ENCODE assay signal across 16 cellular contexts in genomic region chr2:59935005-59935404, GRCh38.
"Had no signal": no experiment of that assay in that cellular context is flagged by ENCODE, and none has a peak within 500 bp of the region (broad histone marks: within the 10 kb centered on the region; RNA-seq: fewer than 3 reads in every experiment).

No MANE protein-coding gene starts in this region.

- H3K27me3 ChIP-seq: thyroid gland had no signal

- DNase-seq: activated naive CD4-positive, alpha-beta T cell treated with Interleukin-2 at 50 U/mL for 16 hours; aorta; cerebellar nuclear complex; effector CD8-positive, alpha-beta T cell; left ventricle myocardium inferior; nucleus accumbens; posterior cingulate gyrus; retina; stimulated activated CD4-positive, alpha-beta T cell treated with anti-CD3 and anti-CD28 coated beads, Interleukin-2, amount 100 ng/mL, for 48 hours; thyroid gland had no signal

- H3K4me3 ChIP-seq: left ventricle myocardium inferior, thyroid gland had no signal

- H3K36me3 Mint-ChIP-seq: natural killer cell treated with Interleukin-12 subunit alpha and Interleukin-12 subunit beta and Interleukin-15 and Interleukin-18, amount 100 ng/mL, for 72 hours had no signal

- ATAC-seq: activated CD4-positive, CD25-positive, alpha-beta regulatory T cell treated with anti-CD3 and anti-CD28 coated beads, Interleukin-2, amount 50 U/mL, for 24 hours; activated T-helper 17 cell treated with anti-CD3 and anti-CD28 coated beads, Interleukin-2, amount 50 U/mL, for 72 hours; natural killer cell treated with Interleukin-12 subunit alpha and Interleukin-12 subunit beta and Interleukin-15 and Interleukin-18, amount 100 ng/mL, for 72 hours; stimulated activated memory B cell treated with anti-CD40 and anti-IgM and Interleukin-4, amounts not matched to agents 10 μg/mL and 1 μg/mL and 100 μg/mL, for 72 hours had no signal

- H3K9me3 ChIP-seq: left ventricle myocardium inferior, thyroid gland had no signal

- H3K4me3 Mint-ChIP-seq: activated T-helper 17 cell treated with anti-CD3 and anti-CD28 coated beads, Interleukin-2, amount 50 U/mL, for 72 hours; memory B cell; natural killer cell treated with Interleukin-12 subunit alpha and Interleukin-12 subunit beta and Interleukin-15 and Interleukin-18, amount 100 ng/mL, for 72 hours; stimulated activated memory B cell treated with anti-CD40 and anti-IgM and Interleukin-4, amounts not matched to agents 10 μg/mL and 1 μg/mL and 100 μg/mL, for 72 hours had no signal

- H3K27ac Mint-ChIP-seq: activated T-helper 17 cell treated with anti-CD3 and anti-CD28 coated beads, Interleukin-2, amount 50 U/mL, for 72 hours; memory B cell; natural killer cell treated with Interleukin-12 subunit alpha and Interleukin-12 subunit beta and Interleukin-15 and Interleukin-18, amount 100 ng/mL, for 72 hours; stimulated activated memory B cell treated with anti-CD40 and anti-IgM and Interleukin-4, amounts not matched to agents 10 μg/mL and 1 μg/mL and 100 μg/mL, for 72 hours had no signal

- H3K9me3 Mint-ChIP-seq: activated T-helper 17 cell treated with anti-CD3 and anti-CD28 coated beads, Interleukin-2, amount 50 U/mL, for 72 hours had no signal

- H3K4me1 ChIP-seq: left ventricle myocardium inferior, thyroid gland had no signal

- H3K36me3 ChIP-seq: left ventricle myocardium inferior, thyroid gland had no signal

- H3K27ac ChIP-seq: epithelial cell of prostate, left ventricle myocardium inferior, thyroid gland had no signal

- H3K4me1 Mint-ChIP-seq: activated T-helper 17 cell treated with anti-CD3 and anti-CD28 coated beads, Interleukin-2, amount 50 U/mL, for 72 hours had no signal

- H3K27me3 Mint-ChIP-seq: activated T-helper 17 cell treated with anti-CD3 and anti-CD28 coated beads, Interleukin-2, amount 50 U/mL, for 72 hours; stimulated activated memory B cell treated with anti-CD40 and anti-IgM and Interleukin-4, amounts not matched to agents 10 μg/mL and 1 μg/mL and 100 μg/mL, for 72 hours had no signal
